24 cellular contexts compared by ENCODE assay signal in the genomic region with DNA sequence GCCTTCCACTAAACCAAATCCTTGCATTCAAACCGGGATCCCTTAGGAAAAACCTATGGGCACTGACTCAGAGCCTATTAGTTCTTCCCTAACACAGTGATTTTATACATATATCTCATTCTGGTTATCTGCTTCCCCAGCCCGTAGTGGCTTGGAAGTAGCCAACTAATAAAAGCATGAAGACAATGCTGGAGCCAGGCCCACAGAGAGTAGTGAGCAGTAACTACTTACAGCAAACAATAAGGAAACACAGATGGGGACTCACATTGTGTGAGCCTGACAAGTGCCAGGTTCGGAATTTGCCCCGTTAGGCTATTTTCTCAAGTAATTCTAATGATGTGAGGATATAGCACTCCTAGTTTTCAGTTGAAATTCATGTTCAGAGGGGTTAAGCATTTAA.
"Had no signal": no experiment of that assay in that cellular context is flagged by ENCODE, and none has a peak within 500 bp of the region (broad histone marks: within the 10 kb centered on the region; RNA-seq: fewer than 3 reads in every experiment).

No MANE protein-coding gene starts in this region.

- H3K4me1 Mint-ChIP-seq: naive thymus-derived CD4-positive, alpha-beta T cell; stimulated activated effector memory CD8-positive, alpha-beta T cell treated with anti-CD3 and anti-CD28 coated beads, Interleukin-12 subunit alpha, Interleukin-12 subunit beta, amount 100 ng/mL, for 72 hours had no signal

- H3K36me3 ChIP-seq: gastroesophageal sphincter, neutrophil, suprapubic skin, thyroid gland, upper lobe of left lung, vagina had no signal

- ATAC-seq: esophagus mucosa; gastroesophageal sphincter; left cardiac atrium; left ventricle myocardium superior; naive thymus-derived CD4-positive, alpha-beta T cell; right cardiac atrium; stimulated activated effector memory CD8-positive, alpha-beta T cell treated with anti-CD3 and anti-CD28 coated beads, Interleukin-12 subunit alpha, Interleukin-12 subunit beta, amount 100 ng/mL, for 72 hours; stimulated activated naive CD8-positive, alpha-beta T cell treated with anti-CD3 and anti-CD28 coated beads, Interleukin-15, Interleukin-2, amounts not matched to agents 100 U/mL and 50 U/mL, for 24 hours had no signal

- H3K4me3 Mint-ChIP-seq: naive thymus-derived CD4-positive, alpha-beta T cell; stimulated activated effector memory CD8-positive, alpha-beta T cell treated with anti-CD3 and anti-CD28 coated beads, Interleukin-12 subunit alpha, Interleukin-12 subunit beta, amount 100 ng/mL, for 72 hours had no signal

- DNase-seq: cortex of kidney; dorsolateral prefrontal cortex; effector CD8-positive, alpha-beta T cell; glutamatergic neuron; kidney; left cardiac atrium; left ventricle myocardium superior; mesendoderm; naive thymus-derived CD4-positive, alpha-beta T cell; right cardiac atrium; small intestine; stimulated activated CD4-positive, alpha-beta T cell treated with anti-CD3 and anti-CD28 coated beads, Interleukin-2, amount 100 ng/mL, for 48 hours; stimulated activated CD8-positive, alpha-beta memory T cell treated with anti-CD3 and anti-CD28 coated beads, Interleukin-4, amount 100 ng/mL, for 48 hours; stimulated activated naive CD8-positive, alpha-beta T cell treated with anti-CD3 and anti-CD28 coated beads, Interleukin-15, Interleukin-2, amounts not matched to agents 100 U/mL and 50 U/mL, for 24 hours; thyroid gland; upper lobe of left lung had no signal

- H3K4me1 ChIP-seq: gastroesophageal sphincter, thyroid gland, upper lobe of left lung, vagina had no signal

- H3K9me3 ChIP-seq: gastroesophageal sphincter, neutrophil, suprapubic skin, thyroid gland, upper lobe of left lung, vagina had no signal

- H3K36me3 Mint-ChIP-seq: naive thymus-derived CD4-positive, alpha-beta T cell; stimulated activated effector memory CD8-positive, alpha-beta T cell treated with anti-CD3 and anti-CD28 coated beads, Interleukin-12 subunit alpha, Interleukin-12 subunit beta, amount 100 ng/mL, for 72 hours had no signal

- H3K27ac ChIP-seq: dorsolateral prefrontal cortex, gastroesophageal sphincter, neutrophil, suprapubic skin, thyroid gland, upper lobe of left lung, vagina had no signal

- H3K27ac Mint-ChIP-seq: naive thymus-derived CD4-positive, alpha-beta T cell; progenitor cell of endocrine pancreas; stimulated activated effector memory CD8-positive, alpha-beta T cell treated with anti-CD3 and anti-CD28 coated beads, Interleukin-12 subunit alpha, Interleukin-12 subunit beta, amount 100 ng/mL, for 72 hours had no signal

- H3K27me3 Mint-ChIP-seq: naive thymus-derived CD4-positive, alpha-beta T cell; progenitor cell of endocrine pancreas had no signal

- H3K27me3 ChIP-seq: gastroesophageal sphincter, neutrophil, suprapubic skin, thyroid gland, upper lobe of left lung, vagina had no signal

- H3K4me3 ChIP-seq: dorsolateral prefrontal cortex, gastroesophageal sphincter, lung, suprapubic skin, thyroid gland, upper lobe of left lung, vagina had no signal
